Comparison of ENCODE assay signal across 12 cellular contexts in genomic region chr2:12167525-12168317, GRCh38.
DNase-seq lines count a peak whose midpoint lies in the region; ATAC-seq, FAIRE-seq and TF ChIP-seq lines count a peak whose summit lies in the region.
"Had no signal": no experiment of that assay in that cellular context is flagged by ENCODE, and none has a peak within 500 bp of the region (broad histone marks: within the 10 kb centered on the region; RNA-seq: fewer than 3 reads in every experiment).

No MANE protein-coding gene starts in this region.

- H2BK120ac ChIP-seq in H1 (replicated peaks; ENCODE audit: low read depth, low read length) (no peak overlapping the region), neuronal stem cell (ENCODE audit: low read depth, low read length) (no peak overlapping the region)

- in situ Hi-C loops in gastrocnemius medialis (cut with MboI; ENCODE audit: low sequenced_read_pairs in 4 of 4) = no loop called here

- H3K18ac ChIP-seq in H1 (ENCODE audit: extremely low read depth, low read length) (no peak overlapping the region), neuronal stem cell (ENCODE audit: low read length) (no peak overlapping the region)

- H2AFZ ChIP-seq in Karpas-422 (ENCODE audit: low read length) = no peak overlapping the region
- H2AFZ ChIP-seq in H1 (ENCODE audit: low read length) = peak overlapping the region; percentile 42; the same call in 1 of the 2 replicates
- peak overlapping the region; percentile 54 for H2AFZ ChIP-seq in neuronal stem cell (ENCODE audit: low read length)

- H3K4me1 ChIP-seq in BLaER1 (peaks cover 69% of the 10 kb centered on the region), Karpas-422 (ENCODE audit: low read length) (peaks cover 23% of the 10 kb centered on the region), H1 (replicated peaks in 1 of 4; ENCODE audit: control insufficient read depth in 3 of 4, insufficient read depth in 4 of 4, low read length in 3 of 4) (no peaks in the 10 kb centered on the region; a peak in 1 of 7 replicates), neuronal stem cell (ENCODE audit: control insufficient read depth in 2 of 2, insufficient read depth in 1 of 2, low read depth in 1 of 2, low read length in 2 of 2) (peaks cover 14 to 19% of the 10 kb centered on the region in 2 donors), gastrocnemius medialis (peaks cover 15 to 19% of the 10 kb centered on the region in 2 donors)
- H3K4me1 ChIP-seq: Caco-2 had no signal

- H3K36me3 ChIP-seq in BLaER1 (no peaks in the 10 kb centered on the region), Karpas-422 (ENCODE audit: insufficient read depth, low read length) (no peaks in the 10 kb centered on the region), H1 (ENCODE audit: control insufficient read depth in 2 of 4, insufficient read depth in 4 of 4, low read length in 3 of 4) (no peaks in the 10 kb centered on the region), neuronal stem cell (replicated peaks in 1 of 2; ENCODE audit: control insufficient read depth in 2 of 2, insufficient read depth in 2 of 2, low read length in 2 of 2) (no peaks in the 10 kb centered on the region), gastrocnemius medialis (no peaks in the 10 kb centered on the region)

- no peaks in the 10 kb centered on the region for H3K79me1 ChIP-seq in H1 (ENCODE audit: low read depth, low read length)
- H3K79me1 ChIP-seq in neuronal stem cell (ENCODE audit: low read depth, low read length) = no peaks in the 10 kb centered on the region

- peak; percentile 55 to 63 (median 56) for TF ChIP-seq CTCF in H1 (IDR thresholded peaks at IDR 0.05; ENCODE audit: control extremely low read depth in 1 of 3, insufficient read depth in 1 of 3, low read depth in 1 of 3, low read length in 3 of 3)
- TF ChIP-seq CTCF in gastrocnemius medialis (IDR thresholded peaks at IDR 0.05 in 4 of 5, conservative IDR thresholded peaks at IDR 0.05 in 1 of 5) = peak in 2 of 5 experiments; percentile 23 to 35

- CTCF ChIA-PET in H1 (lab: Charles Lee; ENCODE audit: partially characterized antibody) = interaction anchor here (0.8 to 2.7 kb wide), 9 partner anchors 10 to 840 kb away, joined by 3 to 8 read pairs (median 3); no protein-coding TSS in a partner anchor

- no peaks in the 10 kb centered on the region for H3K23me2 ChIP-seq in H1 (ENCODE audit: low read depth, low read length)

- intact Hi-C loops in gastrocnemius medialis (cut with DNase I; ENCODE audit: low total_unique reads) = no loop called here

- peak; percentile 81 to 89 for TF ChIP-seq RAD21 in H1 (IDR thresholded peaks at IDR 0.05 in 1 of 2, conservative IDR thresholded peaks at IDR 0.05 in 1 of 2; ENCODE audit: low read depth in 2 of 2, low read length in 2 of 2)

- H3K27me3 ChIP-seq in BLaER1 (no peaks in the 10 kb centered on the region), Karpas-422 (ENCODE audit: low read length) (no peaks in the 10 kb centered on the region), H1 (replicated peaks in 1 of 4; ENCODE audit: control insufficient read depth in 3 of 4, extremely low read depth in 1 of 4, insufficient read depth in 3 of 4, low read length in 3 of 4) (no peaks in the 10 kb centered on the region), neuronal stem cell (ENCODE audit: control insufficient read depth in 3 of 3, insufficient read depth in 3 of 3, low read depth in 1 of 3, low read length in 3 of 3) (no peaks in the 10 kb centered on the region), gastrocnemius medialis (no peaks in the 10 kb centered on the region)

- no peaks in the 10 kb centered on the region for H4K20me1 ChIP-seq in BLaER1
- H4K20me1 ChIP-seq in Karpas-422 (ENCODE audit: insufficient read depth, low read depth, low read length) = no peaks in the 10 kb centered on the region
- no peaks in the 10 kb centered on the region for H4K20me1 ChIP-seq in H1 (replicated peaks in 1 of 2; ENCODE audit: control insufficient read depth in 1 of 2, insufficient read depth in 2 of 2, low read length in 2 of 2)

- no peak overlapping the region for H3K56ac ChIP-seq in H1 (replicated peaks; ENCODE audit: insufficient read length, low read depth, low read length)

- no peak overlapping the region for H3K4ac ChIP-seq in H1 (replicated peaks; ENCODE audit: insufficient read length, low read depth, low read length)
- H3K4ac ChIP-seq in neuronal stem cell (ENCODE audit: low read length) = no peak overlapping the region

- TF ChIP-seq EP300 in H1 (IDR thresholded peaks at IDR 0.05; ENCODE audit: borderline replicate concordance in 1 of 2, low read depth in 2 of 2, low read length in 2 of 2) = no peak

- no peak overlapping the region for H4K91ac ChIP-seq in H1 (replicated peaks; ENCODE audit: insufficient read length, low read length)
- H4K91ac ChIP-seq in neuronal stem cell (ENCODE audit: low read depth, low read length, poor library complexity) = no peak overlapping the region

- H3K9me2 ChIP-seq in Karpas-422 (replicated peaks; ENCODE audit: insufficient read depth, low read length) = no peaks in the 10 kb centered on the region

- no peak overlapping the region for H2BK5ac ChIP-seq in H1 (ENCODE audit: low read depth, low read length)
- H2BK5ac ChIP-seq in neuronal stem cell (ENCODE audit: low read length) = no peak overlapping the region

- no peak for FAIRE-seq in H1 (lab: Jason Lieb, UNC)

- H3K27ac ChIP-seq in BLaER1 (peak overlapping the region; percentile 90), Karpas-422 (ENCODE audit: low read length) (no peak overlapping the region), H1 (ENCODE audit: low read depth, low read length) (no peak overlapping the region), neuronal stem cell (replicated peaks; ENCODE audit: low read length) (no peak overlapping the region), gastrocnemius medialis (no peak overlapping the region)

- no peak overlapping the region for H2BK12ac ChIP-seq in H1 (ENCODE audit: low read depth, low read length)
- H2BK12ac ChIP-seq in neuronal stem cell (ENCODE audit: low read length) = no peak overlapping the region

- H4K8ac ChIP-seq in H1 (ENCODE audit: extremely low read depth, insufficient read depth, low read length) (no peak overlapping the region; the same call in 1 of the 2 replicates), neuronal stem cell (ENCODE audit: low read depth, low read length) (no peak overlapping the region)

- POLR2A ChIA-PET in H1 (lab: Charles Lee; ENCODE audit: partially characterized antibody) = interaction anchor here (1.5 kb wide), 1 partner anchor 11 kb away, joined by 3 read pairs; no protein-coding TSS in a partner anchor

- peaks cover 28% of the 10 kb centered on the region; the same call in 1 of the 2 replicates for H3K9me3 ChIP-seq in BLaER1
- H3K9me3 ChIP-seq in Karpas-422 (ENCODE audit: low read length) = no peaks in the 10 kb centered on the region
- H3K9me3 ChIP-seq in H1 (ENCODE audit: insufficient read depth in 2 of 2, low read depth in 1 of 2, low read length in 1 of 2) = no peaks in the 10 kb centered on the region
- no peaks in the 10 kb centered on the region for H3K9me3 ChIP-seq in neuronal stem cell (replicated peaks in 1 of 2; ENCODE audit: control insufficient read depth in 2 of 2, insufficient read depth in 1 of 2, low read depth in 1 of 2, low read length in 2 of 2)
- no peaks in the 10 kb centered on the region for H3K9me3 ChIP-seq in gastrocnemius medialis
- H3K9me3 ChIP-seq: Caco-2 had no signal

- no peak overlapping the region for H2BK15ac ChIP-seq in H1 (ENCODE audit: low read length)
- H2BK15ac ChIP-seq in neuronal stem cell (ENCODE audit: low read length) = no peak overlapping the region

- TF ChIP-seq POLR2A in H1 (IDR thresholded peaks at IDR 0.05; ENCODE audit: control extremely low read depth in 1 of 2, low read depth in 2 of 2, low read length in 2 of 2) (no peak), gastrocnemius medialis (IDR thresholded peaks at IDR 0.05) (no peak)

- WGBS in H1 (ENCODE audit: extremely low coverage in 1 of 2, insufficient coverage in 1 of 2, insufficient read length in 1 of 2, insufficient replicate concordance in 2 of 2, low coverage in 1 of 2, low lambda C conversion rate in 2 of 2, missing lambda C conversion rate in 1 of 2), 2 experiments = 89% methylated on average over 13 of the region's 13 CpGs; no CpG with 5 or more reads in 1 of the 2 experiments
- no CpG with 5 or more reads among the region's 13 CpGs for WGBS in neuronal stem cell (ENCODE audit: extremely low coverage in 2 of 2, insufficient read length in 2 of 2, insufficient replicate concordance in 1 of 2), 2 donors

- ATAC-seq in GM19324 (IDR thresholded peaks at IDR 0.05; ENCODE audit: low FRiP score, unreplicated experiment) (no peak), gastrocnemius medialis (no peak), GM18861 (IDR thresholded peaks at IDR 0.05; ENCODE audit: unreplicated experiment) (no peak)

- H3K9ac ChIP-seq in BLaER1 = peak overlapping the region; percentile 73
- no peak overlapping the region for H3K9ac ChIP-seq in Karpas-422 (ENCODE audit: low read length)
- no peak overlapping the region for H3K9ac ChIP-seq in H1 (replicated peaks in 1 of 4; ENCODE audit: extremely low read depth in 1 of 4, low read depth in 3 of 4, low read length in 3 of 4)
- H3K9ac ChIP-seq in neuronal stem cell (ENCODE audit: low read depth, low read length, poor library complexity) = no peak overlapping the region

- H3K23ac ChIP-seq in H1 (ENCODE audit: insufficient read length) = no peak overlapping the region
- H3K23ac ChIP-seq in neuronal stem cell (ENCODE audit: low read depth, low read length, poor library complexity) = no peak overlapping the region

- H4K5ac ChIP-seq in H1 (ENCODE audit: insufficient read length, low read depth, low read length) = no peak overlapping the region

- H3K79me2 ChIP-seq in Karpas-422 (ENCODE audit: low read length) (no peaks in the 10 kb centered on the region), H1 (ENCODE audit: control insufficient read depth in 1 of 2, insufficient read depth in 2 of 2, low read length in 2 of 2) (no peaks in the 10 kb centered on the region)

- no peak overlapping the region for H3K14ac ChIP-seq in H1 (ENCODE audit: insufficient read length)
- no peak overlapping the region for H3K14ac ChIP-seq in neuronal stem cell (ENCODE audit: low read length)

- no peak overlapping the region; the same call in 1 of the 2 replicates for H2BK20ac ChIP-seq in H1 (ENCODE audit: low read length)

- DNase-seq in Karpas-422 (peak; percentile 47), H1 (ENCODE audit: low read depth in 1 of 2, low spot score in 2 of 2) (peak; percentile 9 to 58), neuronal stem cell (ENCODE audit: low spot score) (peak; percentile 38), cerebellum (ENCODE audit: low spot score) (no peak), gastrocnemius medialis (no peak)
- DNase-seq: Caco-2, cerebellar nuclear complex, NCI-H2081 treated with DMSO at 0.1 percent for 48 hours, SW 1271 had no signal

- H3K4me2 ChIP-seq in BLaER1 = peak overlapping the region; percentile 90
- no peak overlapping the region for H3K4me2 ChIP-seq in Karpas-422 (ENCODE audit: low read depth, low read length, poor library complexity, severe bottlenecking)
- H3K4me2 ChIP-seq in H1 (ENCODE audit: insufficient read depth in 1 of 2, low read depth in 2 of 2, low read length in 2 of 2) = no peak overlapping the region
- no peak overlapping the region for H3K4me2 ChIP-seq in neuronal stem cell (ENCODE audit: insufficient read depth, low read length, poor library complexity, severe bottlenecking)

- H3K4me3 ChIP-seq in BLaER1 = 0 out of 2 replicates have a peak overlapping the region, but pooled peaks have one; percentile 57
- no peak overlapping the region for H3K4me3 ChIP-seq in Karpas-422 (ENCODE audit: low read length)
- no peak overlapping the region for H3K4me3 ChIP-seq in H1 (ENCODE audit: extremely low read depth in 1 of 4, insufficient read depth in 2 of 4, low read depth in 3 of 4, low read length in 4 of 4)
- no peak overlapping the region for H3K4me3 ChIP-seq in neuronal stem cell (ENCODE audit: low read length in 2 of 2)
- H3K4me3 ChIP-seq in gastrocnemius medialis = no peak overlapping the region

- no peak overlapping the region for H2AK5ac ChIP-seq in H1 (ENCODE audit: low read depth, low read length)
- no peak overlapping the region for H2AK5ac ChIP-seq in neuronal stem cell (ENCODE audit: low read depth, low read length)

Comparison
In these comparisons a context has a peak if more than half of its experiments do, and no peak if none do; other contexts are left out.
1. DNase-seq: peak in Karpas-422 (single experiment), H1 (2 of 2) and neuronal stem cell (single experiment); none in cerebellum (single experiment) and gastrocnemius medialis (0 of 2).